In genomic region chr9:37374892-37375291, GRCh38 we compare ENCODE assay signal across 11 cellular contexts. TPM values are rescaled to one million over a fixed set of nuclear protein-coding genes. Genes with fewer than 3 reads are reported as not detected.
DNase-seq lines count a peak whose midpoint lies in the region; ATAC-seq and TF ChIP-seq lines count a peak whose summit lies in the region.
"Had no signal": no experiment of that assay in that cellular context is flagged by ENCODE, and none has a peak within 500 bp of the region (broad histone marks: within the 10 kb centered on the region; RNA-seq: fewer than 3 reads in every experiment).

No MANE protein-coding gene starts in this region.

- H3K9me3 ChIP-seq in SU-DHL-6 (ENCODE audit: insufficient read depth, low read length) (no peaks in the 10 kb centered on the region), stomach (no peaks in the 10 kb centered on the region)
- H3K9me3 ChIP-seq: BE2C had no signal

- peak; percentile 47 for ATAC-seq in GM19351 (IDR thresholded peaks at IDR 0.05; ENCODE audit: unreplicated experiment)
- ATAC-seq in HG02938 (IDR thresholded peaks at IDR 0.05; ENCODE audit: unreplicated experiment), result peak; percentile 45

- no peaks in the 10 kb centered on the region for H4K20me1 ChIP-seq in SU-DHL-6 (ENCODE audit: low read depth, low read length)

- TF ChIP-seq POLR2A in stomach (IDR thresholded peaks at IDR 0.05), result no peak

- intact Hi-C loops in stomach (cut with DNase I; ENCODE audit: low total_unique reads), result no loop called here

- peak; percentile 92 for DNase-seq in GM12864 (ENCODE audit: low read depth)
- no peak for DNase-seq in inferior parietal cortex (ENCODE audit: extremely low spot score)
- no peak for DNase-seq in MV-4-11 (lab: John Stamatoyannopoulos, UW)
- DNase-seq in H4 (ENCODE audit: low spot score), result no peak
- DNase-seq in stomach, result no peak
- DNase-seq: activated T-cell treated with anti-CD3 and anti-CD28 coated beads, Interleukin-2, amount 50 U/mL, for 1 hour; BE2C; NCI-H1092 treated with DMSO at 0.1 percent for 48 hours had no signal

- H3K27ac ChIP-seq in SU-DHL-6 (ENCODE audit: low read depth, low read length), result peak overlapping the region; percentile 97
- H3K27ac ChIP-seq in stomach, result no peak overlapping the region

- peaks cover 94% of the 10 kb centered on the region for H3F3A ChIP-seq in SU-DHL-6 (ENCODE audit: insufficient read depth)

- H3K9me2 ChIP-seq in SU-DHL-6 (replicated peaks; ENCODE audit: insufficient read depth, low read length), result no peaks in the 10 kb centered on the region

- H3K4me1 ChIP-seq in stomach, result no peaks in the 10 kb centered on the region

- no peak for TF ChIP-seq EP300 in stomach (IDR thresholded peaks at IDR 0.05)

- no peak overlapping the region for H2AFZ ChIP-seq in SU-DHL-6 (ENCODE audit: low read depth, low read length, severe bottlenecking)

- H3K9ac ChIP-seq in SU-DHL-6 (ENCODE audit: low read length), result peak overlapping the region; percentile 75

- no peak for TF ChIP-seq CTCF in GM12864 (IDR thresholded peaks at IDR 0.05; ENCODE audit: low read depth, low read length, missing control alignments)
- no peak for TF ChIP-seq CTCF in SU-DHL-6 (IDR thresholded peaks at IDR 0.05; ENCODE audit: insufficient read depth, low read length, poor library complexity, severe bottlenecking)
- no peak for TF ChIP-seq CTCF in stomach (IDR thresholded peaks at IDR 0.05)

- no peaks in the 10 kb centered on the region for H3K79me2 ChIP-seq in SU-DHL-6 (ENCODE audit: insufficient read depth, low read length)

- H3K36me3 ChIP-seq in SU-DHL-6 (ENCODE audit: low read length), result no peaks in the 10 kb centered on the region
- H3K36me3 ChIP-seq in stomach, result no peaks in the 10 kb centered on the region
- H3K36me3 ChIP-seq: BE2C had no signal

- H3K4me2 ChIP-seq in SU-DHL-6 (ENCODE audit: low read depth, low read length, poor library complexity, severe bottlenecking), result peak overlapping the region; percentile 71

- no peak overlapping the region for H3K4me3 ChIP-seq in GM12864 (ENCODE audit: low read depth, low read length)
- H3K4me3 ChIP-seq in SU-DHL-6 (ENCODE audit: insufficient read depth, low read length, poor library complexity, severe bottlenecking), result no peak overlapping the region
- H3K4me3 ChIP-seq in stomach, result no peak overlapping the region

- H3K27me3 ChIP-seq in SU-DHL-6 (ENCODE audit: low read length) (no peaks in the 10 kb centered on the region), stomach (peaks cover 0 to 4% (median 0%) of the 10 kb centered on the region in 3 donors)
- H3K27me3 ChIP-seq: BE2C had no signal

- WGBS in stomach, 5 donors, result 70 to 88% (median 86%) methylated on average over 6 of the region's 6 CpGs

RNA-seq across cellular contexts. Expression of gene GRHPR, which starts 47.6 kb away (rescaled TPM):
- 172 and 191 TPM in 2 replicates for total RNA-seq in H4 (2014; rRNA removed; shearing (Covaris generic))
- total RNA-seq in stomach, result 100 to 1,000 TPM in 1 of 5 donors, 10 to 100 TPM in 4; 48.7 to 107 (median 76.8) TPM
- polyA plus RNA-seq in stomach, result 100 to 1,000 TPM in 1 of 3 donors, 10 to 100 TPM in 2; 76.3 to 111 (median 86.0) TPM
